28 cellular contexts compared by ENCODE assay signal in the genomic region with DNA sequence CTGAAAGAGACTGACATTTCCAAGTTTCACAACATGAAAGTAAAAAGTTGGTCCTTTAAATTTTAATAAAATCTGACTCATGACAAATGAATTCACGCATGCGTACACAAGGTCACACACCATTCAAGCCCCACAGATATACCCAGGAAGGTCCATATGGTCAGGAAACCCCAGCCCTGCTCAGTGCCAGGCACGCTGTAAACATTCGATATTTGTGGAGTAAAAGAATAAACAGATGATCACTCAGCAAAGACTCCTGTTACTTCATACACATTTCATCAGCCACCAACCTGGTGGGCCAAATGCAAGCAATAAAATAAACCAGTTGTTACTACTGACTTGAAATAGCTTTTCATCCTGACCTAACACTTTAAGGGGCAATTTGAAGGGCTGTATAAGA.
DNase-seq lines count a peak whose midpoint lies in the region; ATAC-seq and TF ChIP-seq lines count a peak whose summit lies in the region.
"Had no signal": no experiment of that assay in that cellular context is flagged by ENCODE, and none has a peak within 500 bp of the region (broad histone marks: within the 10 kb centered on the region; RNA-seq: fewer than 3 reads in every experiment).

No MANE protein-coding gene starts in this region.

- H3K27me3 Mint-ChIP-seq in nephron progenitor cell (ENCODE audit: low read depth, poor library complexity), result peaks cover 6% of the 10 kb centered on the region
- peaks cover 0 to 7% (median 0%) of the 10 kb centered on the region in 3 donors for H3K27me3 Mint-ChIP-seq in immature natural killer cell (ENCODE audit: low read depth in 3 of 3)
- H3K27me3 Mint-ChIP-seq: B cell, memory B cell, progenitor cell of endocrine pancreas, type B pancreatic cell had no signal

- 53 to 60% methylated on average over 4 of the region's 4 CpGs for WGBS in body of pancreas, 2 donors

- H3K4me3 ChIP-seq in HFF-Myc (replicated peaks; ENCODE audit: low read depth, low read length) (no peak overlapping the region), body of pancreas (no peak overlapping the region), SJCRH30 (no peak overlapping the region)
- H3K4me3 ChIP-seq: GM12878, heart right ventricle had no signal

- no peaks in the 10 kb centered on the region for H3K9me3 Mint-ChIP-seq in nephron progenitor cell
- peaks cover 0 to 4% (median 0%) of the 10 kb centered on the region in 6 donors for H3K9me3 Mint-ChIP-seq in immature natural killer cell
- H3K9me3 Mint-ChIP-seq: activated T-cell treated with anti-CD3 and anti-CD28 coated beads, Interleukin-2, amount 50 U/mL, for 72 hours; memory B cell; type B pancreatic cell had no signal

- no peak for ATAC-seq in body of pancreas
- ATAC-seq: activated CD8-positive, alpha-beta memory T cell treated with anti-CD3 and anti-CD28 coated beads, Interleukin-2, amount 10 ng/mL, durations not matched to agents 7 days and 5 days; activated T-cell treated with anti-CD3 and anti-CD28 coated beads, Interleukin-2, amount 50 U/mL, for 72 hours; GM12878; heart right ventricle; left cardiac atrium had no signal

- H3K27ac Mint-ChIP-seq in nephron progenitor cell, result peak overlapping the region; percentile 81
- H3K27ac Mint-ChIP-seq in immature natural killer cell, result no peak overlapping the region
- H3K27ac Mint-ChIP-seq: activated CD8-positive, alpha-beta memory T cell treated with anti-CD3 and anti-CD28 coated beads, Interleukin-2, amount 10 ng/mL, durations not matched to agents 7 days and 5 days; activated T-cell treated with anti-CD3 and anti-CD28 coated beads, Interleukin-2, amount 50 U/mL, for 72 hours; B cell; memory B cell; progenitor cell of endocrine pancreas; type B pancreatic cell had no signal

- peak; percentile 14 for DNase-seq in DMS 273 (lab: John Stamatoyannopoulos, UW; ENCODE audit: unreplicated experiment)
- DNase-seq in DMS 273 treated with DMSO at 0.1 percent for 48 hours (lab: John Stamatoyannopoulos, UW), result no peak
- peak; percentile 40 for DNase-seq in HFF-Myc (ENCODE audit: extremely low read depth, low read depth)
- DNase-seq in body of pancreas, result peak in 1 of 4 donors; percentile 18
- DNase-seq in nephron progenitor cell, result no peak
- DNase-seq in Kasumi-1 (lab: John Stamatoyannopoulos, UW), result no peak
- no peak for DNase-seq in immature natural killer cell
- DNase-seq in SJCRH30, result no peak
- DNase-seq: activated CD4-positive, alpha-beta T cell treated with anti-CD3 and anti-CD28 coated beads, Interleukin-2, amount 50 U/mL, for 1 hour; activated CD8-positive, alpha-beta memory T cell treated with anti-CD3 and anti-CD28 coated beads, Interleukin-2, amount 10 ng/mL, durations not matched to agents 7 days and 5 days; activated naive CD4-positive, alpha-beta T cell treated with anti-CD3 and anti-CD28 coated beads, Interleukin-2, amount 50 U/mL, for 16 hours; activated T-cell treated with anti-CD3 and anti-CD28 coated beads, Interleukin-2, amount 50 U/mL, for 72 hours; anterior cingulate cortex; dermis blood vessel endothelial cell; DMS79 treated with DMSO at 0.1 percent for 48 hours; heart right ventricle; left cardiac atrium; NCI-H1048; NCI-H446; stimulated activated CD8-positive, alpha-beta memory T cell treated with anti-CD3 and anti-CD28 coated beads, Interleukin-4, amount 100 ng/mL, for 48 hours; T-helper 9 cell had no signal

- H3K4me3 Mint-ChIP-seq in nephron progenitor cell (no peak overlapping the region), immature natural killer cell (no peak overlapping the region)
- H3K4me3 Mint-ChIP-seq: activated CD8-positive, alpha-beta memory T cell treated with anti-CD3 and anti-CD28 coated beads, Interleukin-2, amount 10 ng/mL, durations not matched to agents 7 days and 5 days; activated T-cell treated with anti-CD3 and anti-CD28 coated beads, Interleukin-2, amount 50 U/mL, for 72 hours; B cell; memory B cell; type B pancreatic cell had no signal

- H3K27ac ChIP-seq in body of pancreas (peak overlapping the region in 3 of 4 donors; percentile 56 to 83 (median 68)), SJCRH30 (no peak overlapping the region)
- H3K27ac ChIP-seq: 22Rv1, heart right ventricle, neutrophil had no signal

- TF ChIP-seq CTCF in HFF-Myc (IDR thresholded peaks at IDR 0.05; ENCODE audit: low read depth, low read length, missing control alignments), result no peak
- TF ChIP-seq CTCF in body of pancreas (IDR thresholded peaks at IDR 0.05), result no peak
- TF ChIP-seq CTCF in nephron progenitor cell (IDR thresholded peaks at IDR 0.05), result no peak

- TF ChIP-seq POLR2A in body of pancreas (IDR thresholded peaks at IDR 0.05), result no peak

- no peaks in the 10 kb centered on the region for H3K9me3 ChIP-seq in body of pancreas
- no peaks in the 10 kb centered on the region for H3K9me3 ChIP-seq in SJCRH30 (replicated peaks)
- H3K9me3 ChIP-seq: heart right ventricle, neutrophil had no signal

- H3K36me3 Mint-ChIP-seq in nephron progenitor cell (ENCODE audit: low read depth) (peaks cover 59% of the 10 kb centered on the region), immature natural killer cell (no peaks in the 10 kb centered on the region)
- H3K36me3 Mint-ChIP-seq: activated CD8-positive, alpha-beta memory T cell treated with anti-CD3 and anti-CD28 coated beads, Interleukin-2, amount 10 ng/mL, durations not matched to agents 7 days and 5 days; memory B cell had no signal

- intact Hi-C loops in body of pancreas (cut with DNase I), result no loop called here

- no peaks in the 10 kb centered on the region for H3K27me3 ChIP-seq in body of pancreas
- no peaks in the 10 kb centered on the region for H3K27me3 ChIP-seq in SJCRH30
- H3K27me3 ChIP-seq: heart right ventricle, neutrophil had no signal

- H3K4me1 Mint-ChIP-seq in nephron progenitor cell (peaks cover 14% of the 10 kb centered on the region), immature natural killer cell (no peaks in the 10 kb centered on the region)
- H3K4me1 Mint-ChIP-seq: activated CD8-positive, alpha-beta memory T cell treated with anti-CD3 and anti-CD28 coated beads, Interleukin-2, amount 10 ng/mL, durations not matched to agents 7 days and 5 days; B cell; memory B cell had no signal

- H3K36me3 ChIP-seq in body of pancreas (replicated peaks in 1 of 2; ENCODE audit: insufficient read depth in 1 of 2, low read depth in 2 of 2), result peaks cover 0 to 8% of the 10 kb centered on the region in 2 donors
- no peaks in the 10 kb centered on the region for H3K36me3 ChIP-seq in SJCRH30
- H3K36me3 ChIP-seq: neutrophil had no signal

- peaks cover 29% of the 10 kb centered on the region for H3K4me1 ChIP-seq in body of pancreas
- H3K4me1 ChIP-seq in SJCRH30, result no peaks in the 10 kb centered on the region

Comparison
In these comparisons a context has a peak if more than half of its experiments do, and no peak if none do; other contexts are left out.
1. DNase-seq: peak in DMS 273 (single experiment) and HFF-Myc (single experiment); none in DMS 273 treated with DMSO at 0.1 percent for 48 hours (single experiment), nephron progenitor cell (single experiment), Kasumi-1 (0 of 2), immature natural killer cell (0 of 3) and SJCRH30 (0 of 2).